ENCODE assay signal across 9 cellular contexts in genomic region chr22:27032121-27032761, GRCh38.
A peak's percentile ranks its signal among the peaks of the same experiment; 100 is the strongest.
DNase-seq lines count a peak whose midpoint lies in the region; ATAC-seq, FAIRE-seq and TF ChIP-seq lines count a peak whose summit lies in the region.
"Had no signal": no experiment of that assay in that cellular context is flagged by ENCODE, and none has a peak within 500 bp of the region (broad histone marks: within the 10 kb centered on the region; RNA-seq: fewer than 3 reads in every experiment).

No MANE protein-coding gene starts in this region.

- DNase-seq in D341Med (ENCODE audit: low spot score) (peak; percentile 47), NCI-H2196 treated with DMSO at 0.1 percent for 48 hours (lab: John Stamatoyannopoulos, UW; ENCODE audit: unreplicated experiment) (peak; percentile 57), endothelial cell of umbilical vein (ENCODE audit: low read depth, low spot score) (no peak), neural crest cell (ENCODE audit: low read depth, low spot score) (peak; percentile 18), NOMO-1 (lab: John Stamatoyannopoulos, UW; ENCODE audit: unreplicated experiment in 2 of 2) (no peak), esophagus squamous epithelium (lab: John Stamatoyannopoulos, UW) (no peak)
- DNase-seq in activated T-helper 1 cell treated with anti-CD3 and anti-CD28 coated beads, Interleukin-12 subunit alpha, Interleukin-12 subunit beta, Interleukin-2, Interleukin-4 antibody, amounts not matched to agents 30 ng/mL and 10 ng/mL and 1 ng/mL, durations not matched to agents 14 hours and 24 hours and 36 hours (ENCODE audit: low spot score), result no peak
- DNase-seq: NCI-H1436 had no signal

- no peaks in the 10 kb centered on the region for H4K20me1 ChIP-seq in endothelial cell of umbilical vein (replicated peaks; ENCODE audit: control insufficient read depth, extremely low read depth, insufficient read depth, low read length)

- H3K4me1 ChIP-seq in endothelial cell of umbilical vein (ENCODE audit: control insufficient read depth, extremely low read depth, insufficient read depth, low read length) (no peaks in the 10 kb centered on the region), esophagus squamous epithelium (no peaks in the 10 kb centered on the region)

- CTCF ChIA-PET in endothelial cell of umbilical vein (lab: Charles Lee), result interaction anchor here (1.1 to 1.3 kb wide), 2 partner anchors 13 to 47 kb away, joined by 3 read pairs; no protein-coding TSS in a partner anchor

- H3K4me3 ChIP-seq in endothelial cell of umbilical vein (replicated peaks in 1 of 3; ENCODE audit: insufficient read depth in 1 of 3, low read depth in 1 of 3, low read length in 3 of 3) (no peak overlapping the region), esophagus squamous epithelium (no peak overlapping the region)

- FAIRE-seq in endothelial cell of umbilical vein (lab: Jason Lieb, UNC), result no peak

- peaks cover 6% of the 10 kb centered on the region for H3K27me3 Mint-ChIP-seq in neural crest cell (ENCODE audit: low read depth)
- H3K27me3 Mint-ChIP-seq in activated T-helper 1 cell treated with anti-CD3 and anti-CD28 coated beads, Interleukin-12 subunit alpha, Interleukin-12 subunit beta, Interleukin-2, Interleukin-4 antibody, amounts not matched to agents 30 ng/mL and 10 ng/mL and 1 ng/mL, durations not matched to agents 14 hours and 24 hours and 36 hours (ENCODE audit: insufficient read depth), result no peaks in the 10 kb centered on the region

- H3K36me3 Mint-ChIP-seq in neural crest cell (ENCODE audit: low read depth), result no peaks in the 10 kb centered on the region
- H3K36me3 Mint-ChIP-seq in activated T-helper 1 cell treated with anti-CD3 and anti-CD28 coated beads, Interleukin-12 subunit alpha, Interleukin-12 subunit beta, Interleukin-2, Interleukin-4 antibody, amounts not matched to agents 30 ng/mL and 10 ng/mL and 1 ng/mL, durations not matched to agents 14 hours and 24 hours and 36 hours (ENCODE audit: low read depth), result no peaks in the 10 kb centered on the region

- no peak overlapping the region for H3K27ac Mint-ChIP-seq in neural crest cell (ENCODE audit: unreplicated experiment)
- no peak overlapping the region for H3K27ac Mint-ChIP-seq in activated T-helper 1 cell treated with anti-CD3 and anti-CD28 coated beads, Interleukin-12 subunit alpha, Interleukin-12 subunit beta, Interleukin-2, Interleukin-4 antibody, amounts not matched to agents 30 ng/mL and 10 ng/mL and 1 ng/mL, durations not matched to agents 14 hours and 24 hours and 36 hours

- BruUV-seq in endothelial cell of umbilical vein (replicated peaks; lab: Mats Ljungman, UMichigan), result no TSS peak

- H3K79me2 ChIP-seq in endothelial cell of umbilical vein (ENCODE audit: control insufficient read depth, insufficient read depth, low read length), result no peaks in the 10 kb centered on the region

- H3K27ac ChIP-seq in endothelial cell of umbilical vein (ENCODE audit: insufficient read depth, low read depth, low read length), result no peak overlapping the region
- no peak overlapping the region for H3K27ac ChIP-seq in esophagus squamous epithelium

- H3K27me3 ChIP-seq in endothelial cell of umbilical vein (ENCODE audit: control insufficient read depth in 2 of 2, insufficient read depth in 2 of 2, low read length in 2 of 2) (peaks cover under 1 to 3% of the 10 kb centered on the region in 2 experiments), esophagus squamous epithelium (peaks cover 0 to 22% (median 0%) of the 10 kb centered on the region in 4 donors)

- H3K36me3 ChIP-seq in endothelial cell of umbilical vein (ENCODE audit: control insufficient read depth in 2 of 2, extremely low read depth in 1 of 2, insufficient read depth in 2 of 2, low read length in 2 of 2) (no peaks in the 10 kb centered on the region), esophagus squamous epithelium (no peaks in the 10 kb centered on the region)

- TF ChIP-seq CTCF in endothelial cell of umbilical vein (IDR thresholded peaks at IDR 0.05; ENCODE audit: extremely low read depth in 1 of 2, insufficient read depth in 1 of 2, low read depth in 1 of 2, low read length in 2 of 2) (peak; percentile 19 to 42), neural crest cell (conservative IDR thresholded peaks at IDR 0.05) (no peak), esophagus squamous epithelium (IDR thresholded peaks at IDR 0.05) (no peak)

- intact Hi-C loops in endothelial cell of umbilical vein (cut with micrococcal nuclease) (no loop called here), esophagus squamous epithelium (cut with DNase I) (no loop called here)
- intact Hi-C loops in activated T-helper 1 cell treated with anti-CD3 and anti-CD28 coated beads, Interleukin-12 subunit alpha, Interleukin-12 subunit beta, Interleukin-2, Interleukin-4 antibody, amounts not matched to agents 30 ng/mL and 10 ng/mL and 1 ng/mL, durations not matched to agents 14 hours and 24 hours and 36 hours (cut with micrococcal nuclease), result no loop called here

- H3K9me1 ChIP-seq in endothelial cell of umbilical vein (replicated peaks; ENCODE audit: control insufficient read depth, extremely low read depth, insufficient read depth, low read length), result no peaks in the 10 kb centered on the region

- no peak overlapping the region for H3K9ac ChIP-seq in endothelial cell of umbilical vein (replicated peaks; ENCODE audit: extremely low read depth, insufficient read depth, low read length)

- H3K9me3 ChIP-seq in endothelial cell of umbilical vein (replicated peaks; ENCODE audit: control insufficient read depth, insufficient read depth, low read length), result no peaks in the 10 kb centered on the region
- no peaks in the 10 kb centered on the region for H3K9me3 ChIP-seq in esophagus squamous epithelium

- POLR2A ChIA-PET in endothelial cell of umbilical vein (lab: Charles Lee), result no interaction called here

- H3K4me2 ChIP-seq in endothelial cell of umbilical vein (ENCODE audit: insufficient read depth, low read length), result no peak overlapping the region

- WGBS in esophagus squamous epithelium, 2 donors, result 45 to 46% methylated on average over 2 to 14 of the region's 28 CpGs

- dilution Hi-C loops in endothelial cell of umbilical vein (cut with MboI; ENCODE audit: extremely low pct_ligation_motif_present, low sequenced_read_pairs), result no loop called here

- no peak for ATAC-seq in HG03135 (IDR thresholded peaks at IDR 0.05; ENCODE audit: unreplicated experiment)

- TF ChIP-seq POLR2A in endothelial cell of umbilical vein (IDR thresholded peaks at IDR 0.05; ENCODE audit: low read depth, low read length) (no peak), esophagus squamous epithelium (IDR thresholded peaks at IDR 0.05) (no peak)

- H3K9me3 Mint-ChIP-seq in neural crest cell, result no peaks in the 10 kb centered on the region
- peaks cover 4% of the 10 kb centered on the region for H3K9me3 Mint-ChIP-seq in activated T-helper 1 cell treated with anti-CD3 and anti-CD28 coated beads, Interleukin-12 subunit alpha, Interleukin-12 subunit beta, Interleukin-2, Interleukin-4 antibody, amounts not matched to agents 30 ng/mL and 10 ng/mL and 1 ng/mL, durations not matched to agents 14 hours and 24 hours and 36 hours

- H3K4me1 Mint-ChIP-seq in neural crest cell, result peaks cover 7% of the 10 kb centered on the region
- H3K4me1 Mint-ChIP-seq in activated T-helper 1 cell treated with anti-CD3 and anti-CD28 coated beads, Interleukin-12 subunit alpha, Interleukin-12 subunit beta, Interleukin-2, Interleukin-4 antibody, amounts not matched to agents 30 ng/mL and 10 ng/mL and 1 ng/mL, durations not matched to agents 14 hours and 24 hours and 36 hours (ENCODE audit: low read depth), result no peaks in the 10 kb centered on the region

- no peak overlapping the region for H3K4me3 Mint-ChIP-seq in neural crest cell
- no peak overlapping the region for H3K4me3 Mint-ChIP-seq in activated T-helper 1 cell treated with anti-CD3 and anti-CD28 coated beads, Interleukin-12 subunit alpha, Interleukin-12 subunit beta, Interleukin-2, Interleukin-4 antibody, amounts not matched to agents 30 ng/mL and 10 ng/mL and 1 ng/mL, durations not matched to agents 14 hours and 24 hours and 36 hours

- H2AFZ ChIP-seq in endothelial cell of umbilical vein (ENCODE audit: low read depth, low read length), result no peak overlapping the region

TF ChIP-seq in endothelial cell of umbilical vein, 7 proteins besides CTCF, POLR2A, EP300 and RAD21:
- no peak for TF ChIP-seq EZH2 (IDR thresholded peaks at IDR 0.05; ENCODE audit: borderline replicate concordance, low read depth, low read length, severe bottlenecking)
- no peak for TF ChIP-seq JUN (IDR thresholded peaks at IDR 0.05; ENCODE audit: borderline replicate concordance, insufficient read depth, insufficient read length, low read depth)
- TF ChIP-seq GATA2 (IDR thresholded peaks at IDR 0.05; ENCODE audit: insufficient read depth, insufficient read length, low read depth, low read length), result no peak
- TF ChIP-seq POLR2AphosphoS5 (IDR thresholded peaks at IDR 0.05; ENCODE audit: insufficient read depth, low read depth, low read length), result no peak
- TF ChIP-seq MYC (IDR thresholded peaks at IDR 0.05; ENCODE audit: low read depth, low read length), result no peak

Comparison
In these comparisons a context has a peak if more than half of its experiments do, and no peak if none do; other contexts are left out.
1. DNase-seq: peak in D341Med (single experiment), NCI-H2196 treated with DMSO at 0.1 percent for 48 hours (single experiment) and neural crest cell (single experiment); none in endothelial cell of umbilical vein (single experiment), activated T-helper 1 cell treated with anti-CD3 and anti-CD28 coated beads, Interleukin-12 subunit alpha, Interleukin-12 subunit beta, Interleukin-2, Interleukin-4 antibody, amounts not matched to agents 30 ng/mL and 10 ng/mL and 1 ng/mL, durations not matched to agents 14 hours and 24 hours and 36 hours (single experiment), NOMO-1 (0 of 2) and esophagus squamous epithelium (single experiment).
2. CTCF ChIP-seq: peak in endothelial cell of umbilical vein (2 of 2); none in neural crest cell (single experiment) and esophagus squamous epithelium (0 of 6).